ENCODE assay signal across 8 cellular contexts in genomic region chr1:89286549-89287181, GRCh38. TPM values are rescaled to one million over a fixed set of nuclear protein-coding genes. Genes with fewer than 3 reads are reported as not detected.
DNase-seq lines count a peak whose midpoint lies in the region; ATAC-seq, FAIRE-seq and TF ChIP-seq lines count a peak whose summit lies in the region.

No MANE protein-coding gene starts in this region.

- no TSS peak for BruUV-seq in PC-9 (replicated peaks; lab: Mats Ljungman, UMichigan)

- CTCF ChIA-PET in PC-9 (lab: Charles Lee): no interaction called here

- H3K4me3 ChIP-seq in PC-9: no peak overlapping the region

- no peaks in the 10 kb centered on the region for H4K20me1 ChIP-seq in PC-9 (ENCODE audit: insufficient read depth)

- POLR2A ChIA-PET in PC-9 (lab: Charles Lee; ENCODE audit: unreplicated experiment): interaction anchor here (0.7 kb wide), 1 partner anchor 587 kb away, joined by 3 read pairs; no protein-coding TSS in a partner anchor

- peak; percentile 42 for FAIRE-seq in GM12892 (lab: Jason Lieb, UNC)

- no peaks in the 10 kb centered on the region for H3K79me2 ChIP-seq in PC-9 (ENCODE audit: low read depth)

- H3F3A ChIP-seq in PC-9 (ENCODE audit: insufficient read depth, low read depth): no peaks in the 10 kb centered on the region

- H3K9me2 ChIP-seq in PC-9 (ENCODE audit: insufficient read depth): no peaks in the 10 kb centered on the region

- intact Hi-C loops in left colon (cut with DNase I, micrococcal nuclease) (no loop called here), PC-9 (cut with micrococcal nuclease; ENCODE audit: unreplicated experiment) (no loop called here)

- no peaks in the 10 kb centered on the region for H3K4me1 ChIP-seq in PC-9 (replicated peaks; ENCODE audit: insufficient read depth)

- H2AFZ ChIP-seq in PC-9: no peak overlapping the region

- DNase-seq in GM12892 (ENCODE audit: insufficient read length) (no peak), left colon (no peak), mucosa of gallbladder (ENCODE audit: low spot score) (no peak), middle frontal gyrus (ENCODE audit: extremely low spot score, low spot score) (no peak), PC-9 (no peak), HK-2 (ENCODE audit: unreplicated experiment) (no peak)

- H3K27ac ChIP-seq in PC-9: no peak overlapping the region

- no peaks in the 10 kb centered on the region for H3K27me3 ChIP-seq in PC-9 (ENCODE audit: insufficient read depth, low read depth)

- no peak overlapping the region for H3K4me2 ChIP-seq in PC-9

- no peaks in the 10 kb centered on the region for H3K36me3 ChIP-seq in PC-9 (ENCODE audit: low read depth)

- no peaks in the 10 kb centered on the region for H3K9me3 ChIP-seq in PC-9 (ENCODE audit: insufficient read depth, low read depth)

- no peak for TF ChIP-seq POLR2A in GM12892 (IDR thresholded peaks at IDR 0.05; ENCODE audit: low read depth, low read length)

- peak; percentile 96 for ATAC-seq in GM21390 (IDR thresholded peaks at IDR 0.05; ENCODE audit: unreplicated experiment)
- peak; percentile 89 for ATAC-seq in HG03521 (IDR thresholded peaks at IDR 0.05; ENCODE audit: unreplicated experiment)
- ATAC-seq in left colon: peak; percentile 70

- TF ChIP-seq CTCF in PC-9 (conservative IDR thresholded peaks at IDR 0.05): no peak

RNA-seq across cellular contexts. Expression of gene GBP5, which starts 14.0 kb away (rescaled TPM):
- 2.5 TPM for polyA plus RNA-seq in GM12892 (2012; ENCODE audit: missing spikeins)
- 1 to 10 TPM; 2.2 to 2.7 TPM for total RNA-seq in left colon
- total RNA-seq in mucosa of gallbladder: 4.2 TPM
- not detected in 2 replicates for total RNA-seq in PC-9 (2021)
